ENCODE assay signal across 1 cellular context in the genomic region with DNA sequence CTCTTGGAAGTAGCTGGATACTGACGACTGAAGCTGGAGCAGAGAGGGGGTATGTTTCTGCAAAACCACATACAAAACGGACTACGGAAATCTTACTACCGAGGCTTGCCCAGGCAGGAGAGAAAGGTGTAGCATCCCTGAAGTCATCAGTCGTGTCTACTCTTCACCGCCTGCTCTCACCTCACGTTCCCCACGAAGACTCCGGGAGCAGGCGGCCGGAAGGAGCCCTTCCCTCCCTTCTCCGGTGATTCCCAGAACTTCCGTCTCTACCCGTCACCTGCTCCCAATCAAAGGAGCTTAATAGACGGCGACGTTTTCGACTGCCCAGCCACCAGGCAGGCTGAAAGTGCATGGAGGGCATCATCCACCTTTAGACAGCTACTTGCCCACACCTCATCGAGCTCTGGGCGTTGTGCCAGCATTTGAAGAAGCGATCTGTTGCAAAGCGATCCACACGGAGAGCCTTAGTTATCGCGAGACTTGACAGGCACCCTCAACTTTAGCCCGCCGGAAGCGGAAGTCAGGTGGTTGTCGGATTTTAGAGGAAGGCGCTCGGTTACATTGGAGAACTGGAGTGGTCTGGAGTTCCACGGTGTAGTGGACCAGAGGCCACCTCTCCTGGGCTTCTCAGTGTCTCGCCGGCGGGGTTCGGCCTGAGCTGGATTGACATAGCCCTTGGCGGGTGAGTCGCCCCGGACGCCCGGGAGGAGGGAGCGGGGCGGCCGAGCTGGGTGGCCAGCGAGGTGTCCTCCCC.
TF ChIP-seq lines count a peak whose summit lies in the region.

A gene (plus strand): TSS at position 523 of the 754 bp plus-strand sequence. CDS start 2,809 bp downstream, outside the sequence.

TF ChIP-seq in K562, 482 proteins besides CTCF, POLR2A, EP300 and RAD21 (continued from another document):
- TF ChIP-seq, protein P1, sequence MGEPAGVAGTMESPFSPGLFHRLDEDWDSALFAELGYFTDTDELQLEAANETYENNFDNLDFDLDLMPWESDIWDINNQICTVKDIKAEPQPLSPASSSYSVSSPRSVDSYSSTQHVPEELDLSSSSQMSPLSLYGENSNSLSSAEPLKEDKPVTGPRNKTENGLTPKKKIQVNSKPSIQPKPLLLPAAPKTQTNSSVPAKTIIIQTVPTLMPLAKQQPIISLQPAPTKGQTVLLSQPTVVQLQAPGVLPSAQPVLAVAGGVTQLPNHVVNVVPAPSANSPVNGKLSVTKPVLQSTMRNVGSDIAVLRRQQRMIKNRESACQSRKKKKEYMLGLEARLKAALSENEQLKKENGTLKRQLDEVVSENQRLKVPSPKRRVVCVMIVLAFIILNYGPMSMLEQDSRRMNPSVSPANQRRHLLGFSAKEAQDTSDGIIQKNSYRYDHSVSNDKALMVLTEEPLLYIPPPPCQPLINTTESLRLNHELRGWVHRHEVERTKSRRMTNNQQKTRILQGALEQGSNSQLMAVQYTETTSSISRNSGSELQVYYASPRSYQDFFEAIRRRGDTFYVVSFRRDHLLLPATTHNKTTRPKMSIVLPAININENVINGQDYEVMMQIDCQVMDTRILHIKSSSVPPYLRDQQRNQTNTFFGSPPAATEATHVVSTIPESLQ (CRISPR knock-in tag; IDR thresholded peaks at IDR 0.05), result 0 out of 2 replicates have a peak, but pooled peaks have one; percentile 59
- TF ChIP-seq CHD2 (IDR thresholded peaks at IDR 0.05; ENCODE audit: low read depth, low read length) (peak; percentile 95), TAL1 (IDR thresholded peaks at IDR 0.05) (no peak), KLF10 (CRISPR knock-in tag; IDR thresholded peaks at IDR 0.05) (no peak), SIN3A (IDR thresholded peaks at IDR 0.05; ENCODE audit: borderline replicate concordance in 2 of 2, control insufficient read depth in 1 of 2, low read depth in 2 of 2, low read length in 2 of 2) (peak; percentile 61 to 83; a peak in 2 of 4 replicates), ZNF785 (CRISPR knock-in tag; IDR thresholded peaks at IDR 0.05) (no peak), CC2D1A (IDR thresholded peaks at IDR 0.05) (peak; percentile 85), PYGO2 (tag; IDR thresholded peaks at IDR 0.05) (no peak), ZNF263 (CRISPR knock-in tag; IDR thresholded peaks at IDR 0.05; ENCODE audit: borderline replicate concordance) (no peak; the same call in 1 of the 2 replicates), MAFG (tag; conservative IDR thresholded peaks at IDR 0.05) (no peak), HCFC1 (IDR thresholded peaks at IDR 0.05; ENCODE audit: low read depth, low read length) (peak; percentile 41; the same call in 1 of the 2 replicates), ATF7 (IDR thresholded peaks at IDR 0.05) (0 out of 2 replicates have a peak, but pooled peaks have one; percentile 53), RFX7 (CRISPR knock-in tag; IDR thresholded peaks at IDR 0.05) (no peak), CHD1 (IDR thresholded peaks at IDR 0.05; ENCODE audit: low read length) (no peak)
- TF ChIP-seq, protein P2, sequence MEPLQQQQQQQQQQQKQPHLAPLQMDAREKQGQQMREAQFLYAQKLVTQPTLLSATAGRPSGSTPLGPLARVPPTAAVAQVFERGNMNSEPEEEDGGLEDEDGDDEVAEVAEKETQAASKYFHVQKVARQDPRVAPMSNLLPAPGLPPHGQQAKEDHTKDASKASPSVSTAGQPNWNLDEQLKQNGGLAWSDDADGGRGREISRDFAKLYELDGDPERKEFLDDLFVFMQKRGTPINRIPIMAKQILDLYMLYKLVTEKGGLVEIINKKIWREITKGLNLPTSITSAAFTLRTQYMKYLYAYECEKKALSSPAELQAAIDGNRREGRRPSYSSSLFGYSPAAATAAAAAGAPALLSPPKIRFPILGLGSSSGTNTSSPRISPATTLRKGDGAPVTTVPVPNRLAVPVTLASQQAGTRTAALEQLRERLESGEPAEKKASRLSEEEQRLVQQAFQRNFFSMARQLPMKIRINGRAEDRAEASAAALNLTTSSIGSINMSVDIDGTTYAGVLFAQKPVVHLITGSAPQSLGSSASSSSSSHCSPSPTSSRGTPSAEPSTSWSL (CRISPR knock-in tag; IDR thresholded peaks at IDR 0.05; ENCODE audit: borderline replicate concordance), result no peak
- TF ChIP-seq, protein P3, sequence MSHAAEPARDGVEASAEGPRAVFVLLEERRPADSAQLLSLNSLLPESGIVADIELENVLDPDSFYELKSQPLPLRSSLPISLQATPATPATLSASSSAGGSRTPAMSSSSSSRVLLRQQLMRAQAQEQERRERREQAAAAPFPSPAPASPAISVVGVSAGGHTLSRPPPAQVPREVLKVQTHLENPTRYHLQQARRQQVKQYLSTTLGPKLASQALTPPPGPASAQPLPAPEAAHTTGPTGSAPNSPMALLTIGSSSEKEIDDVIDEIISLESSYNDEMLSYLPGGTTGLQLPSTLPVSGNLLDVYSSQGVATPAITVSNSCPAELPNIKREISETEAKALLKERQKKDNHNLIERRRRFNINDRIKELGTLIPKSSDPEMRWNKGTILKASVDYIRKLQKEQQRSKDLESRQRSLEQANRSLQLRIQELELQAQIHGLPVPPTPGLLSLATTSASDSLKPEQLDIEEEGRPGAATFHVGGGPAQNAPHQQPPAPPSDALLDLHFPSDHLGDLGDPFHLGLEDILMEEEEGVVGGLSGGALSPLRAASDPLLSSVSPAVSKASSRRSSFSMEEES (CRISPR knock-in tag; IDR thresholded peaks at IDR 0.05), result no peak
- TF ChIP-seq, protein P4, sequence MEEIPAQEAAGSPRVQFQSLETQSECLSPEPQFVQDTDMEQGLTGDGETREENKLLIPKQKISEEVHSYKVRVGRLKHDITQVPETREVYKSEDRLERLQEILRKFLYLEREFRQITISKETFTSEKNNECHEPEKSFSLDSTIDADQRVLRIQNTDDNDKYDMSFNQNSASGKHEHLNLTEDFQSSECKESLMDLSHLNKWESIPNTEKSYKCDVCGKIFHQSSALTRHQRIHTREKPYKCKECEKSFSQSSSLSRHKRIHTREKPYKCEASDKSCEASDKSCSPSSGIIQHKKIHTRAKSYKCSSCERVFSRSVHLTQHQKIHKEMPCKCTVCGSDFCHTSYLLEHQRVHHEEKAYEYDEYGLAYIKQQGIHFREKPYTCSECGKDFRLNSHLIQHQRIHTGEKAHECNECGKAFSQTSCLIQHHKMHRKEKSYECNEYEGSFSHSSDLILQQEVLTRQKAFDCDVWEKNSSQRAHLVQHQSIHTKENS (CRISPR knock-in tag; IDR thresholded peaks at IDR 0.05), result no peak
- TF ChIP-seq, protein P5, sequence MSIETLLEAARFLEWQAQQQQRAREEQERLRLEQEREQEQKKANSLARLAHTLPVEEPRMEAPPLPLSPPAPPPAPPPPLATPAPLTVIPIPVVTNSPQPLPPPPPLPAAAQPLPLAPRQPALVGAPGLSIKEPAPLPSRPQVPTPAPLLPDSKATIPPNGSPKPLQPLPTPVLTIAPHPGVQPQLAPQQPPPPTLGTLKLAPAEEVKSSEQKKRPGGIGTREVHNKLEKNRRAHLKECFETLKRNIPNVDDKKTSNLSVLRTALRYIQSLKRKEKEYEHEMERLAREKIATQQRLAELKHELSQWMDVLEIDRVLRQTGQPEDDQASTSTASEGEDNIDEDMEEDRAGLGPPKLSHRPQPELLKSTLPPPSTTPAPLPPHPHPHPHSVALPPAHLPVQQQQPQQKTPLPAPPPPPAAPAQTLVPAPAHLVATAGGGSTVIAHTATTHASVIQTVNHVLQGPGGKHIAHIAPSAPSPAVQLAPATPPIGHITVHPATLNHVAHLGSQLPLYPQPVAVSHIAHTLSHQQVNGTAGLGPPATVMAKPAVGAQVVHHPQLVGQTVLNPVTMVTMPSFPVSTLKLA (conservative IDR thresholded peaks at IDR 0.05), result peak in 1 of 2 experiments; percentile 60; a peak in 1 of 4 replicates
- TF ChIP-seq, protein P6, sequence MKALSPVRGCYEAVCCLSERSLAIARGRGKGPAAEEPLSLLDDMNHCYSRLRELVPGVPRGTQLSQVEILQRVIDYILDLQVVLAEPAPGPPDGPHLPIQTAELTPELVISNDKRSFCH (CRISPR knock-in tag; IDR thresholded peaks at IDR 0.05), result no peak
- TF ChIP-seq, protein P6 (tag; IDR thresholded peaks at IDR 0.05), result 0 out of 2 replicates have a peak, but pooled peaks have one; percentile 49
- TF ChIP-seq, protein P7, sequence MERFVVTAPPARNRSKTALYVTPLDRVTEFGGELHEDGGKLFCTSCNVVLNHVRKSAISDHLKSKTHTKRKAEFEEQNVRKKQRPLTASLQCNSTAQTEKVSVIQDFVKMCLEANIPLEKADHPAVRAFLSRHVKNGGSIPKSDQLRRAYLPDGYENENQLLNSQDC (CRISPR knock-in tag; IDR thresholded peaks at IDR 0.05), result no peak
